In the genomic region with DNA sequence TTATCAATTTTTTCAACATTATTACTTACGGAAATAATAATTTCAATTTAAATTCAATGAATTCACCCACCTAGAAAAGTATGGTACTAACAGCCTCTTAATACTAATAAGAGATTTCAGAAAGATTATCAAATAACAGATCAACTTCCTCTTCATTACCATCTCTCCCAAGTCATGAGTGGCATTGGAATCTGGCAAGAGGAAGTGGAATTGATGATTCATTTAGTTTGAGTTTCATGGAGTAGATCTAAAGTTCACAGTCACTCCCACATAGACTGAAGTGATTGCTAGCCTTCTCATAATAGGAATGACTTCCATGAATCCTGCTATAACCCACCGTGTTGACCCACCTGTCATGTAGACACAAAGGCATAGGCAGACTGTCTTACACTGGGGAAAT, we compare ENCODE assay signal across 15 cellular contexts.
DNase-seq lines count a peak whose midpoint lies in the region; ATAC-seq, FAIRE-seq and TF ChIP-seq lines count a peak whose summit lies in the region.
"Had no signal": no experiment of that assay in that cellular context is flagged by ENCODE, and none has a peak within 500 bp of the region (broad histone marks: within the 10 kb centered on the region; RNA-seq: fewer than 3 reads in every experiment).

No MANE protein-coding gene starts in this region.

- H3K4me1 ChIP-seq in A549: peaks cover 15% of the 10 kb centered on the region
- H3K4me1 ChIP-seq in hepatocyte (ENCODE audit: insufficient read depth): no peaks in the 10 kb centered on the region
- peaks cover 0 to 31% (median 3%) of the 10 kb centered on the region in 4 donors for H3K4me1 ChIP-seq in tibial artery
- peaks cover 3 to 10% (median 4%) of the 10 kb centered on the region in 3 donors for H3K4me1 ChIP-seq in gastroesophageal sphincter
- H3K4me1 ChIP-seq: lower lobe of right lung, prostate gland, upper lobe of left lung had no signal

- intact Hi-C loops in tibial artery (cut with DNase I; ENCODE audit: low total_unique reads): no loop called here

- H3K4me1 Mint-ChIP-seq in activated naive CD8-positive, alpha-beta T cell treated with anti-CD3 and anti-CD28 coated beads, Interleukin-2, amount 50 U/mL, for 24 hours: peaks cover 26% of the 10 kb centered on the region
- H3K4me1 Mint-ChIP-seq: GM23338 had no signal

- FAIRE-seq in A549 (lab: Jason Lieb, UNC): peak; percentile 78

- no peaks in the 10 kb centered on the region for H3K79me2 ChIP-seq in hepatocyte

- WGBS in A549 (ENCODE audit: missing lambda C conversion rate): 60% methylated on average over 2 of the region's 2 CpGs
- WGBS in hepatocyte (ENCODE audit: low lambda C conversion rate, missing lambda C conversion rate): 92% methylated on average over 2 of the region's 2 CpGs
- WGBS in gastroesophageal sphincter (ENCODE audit: low coverage in 1 of 2), 2 donors: 92 to 95% methylated on average over 2 of the region's 2 CpGs

- POLR2A ChIA-PET in A549 (lab: Yijun Ruan, JAX): no interaction called here

- H3K4me3 Mint-ChIP-seq in activated naive CD8-positive, alpha-beta T cell treated with anti-CD3 and anti-CD28 coated beads, Interleukin-2, amount 50 U/mL, for 24 hours: no peak overlapping the region
- H3K4me3 Mint-ChIP-seq: GM23338 had no signal

- TF ChIP-seq POLR2A in A549 (IDR thresholded peaks at IDR 0.05; ENCODE audit: low read length) (no peak), gastroesophageal sphincter (IDR thresholded peaks at IDR 0.05) (no peak)

- no peak overlapping the region for H2AFZ ChIP-seq in hepatocyte
- H2AFZ ChIP-seq: GM23338 had no signal

- H3K9me2 ChIP-seq in hepatocyte (replicated peaks; ENCODE audit: insufficient read depth): no peaks in the 10 kb centered on the region

- H3K9me3 Mint-ChIP-seq in activated naive CD8-positive, alpha-beta T cell treated with anti-CD3 and anti-CD28 coated beads, Interleukin-2, amount 50 U/mL, for 24 hours: no peaks in the 10 kb centered on the region
- H3K9me3 Mint-ChIP-seq: GM23338 had no signal

- CTCF ChIA-PET in A549 (lab: Yijun Ruan, JAX): no interaction called here

- peaks cover 4% of the 10 kb centered on the region; the same call in 1 of the 3 replicates for H3K9me3 ChIP-seq in A549
- H3K9me3 ChIP-seq in hepatocyte (ENCODE audit: low read depth): no peaks in the 10 kb centered on the region
- no peaks in the 10 kb centered on the region for H3K9me3 ChIP-seq in tibial artery
- H3K9me3 ChIP-seq in gastroesophageal sphincter: no peaks in the 10 kb centered on the region
- H3K9me3 ChIP-seq: lower lobe of right lung, prostate gland, upper lobe of left lung had no signal

- H3K27me3 ChIP-seq in hepatocyte: no peaks in the 10 kb centered on the region
- no peaks in the 10 kb centered on the region for H3K27me3 ChIP-seq in tibial artery
- H3K27me3 ChIP-seq in gastroesophageal sphincter: no peaks in the 10 kb centered on the region
- H3K27me3 ChIP-seq: upper lobe of left lung had no signal

- peaks cover 2% of the 10 kb centered on the region for H3K36me3 Mint-ChIP-seq in activated naive CD8-positive, alpha-beta T cell treated with anti-CD3 and anti-CD28 coated beads, Interleukin-2, amount 50 U/mL, for 24 hours (ENCODE audit: low read depth)

- H3K27ac Mint-ChIP-seq in activated naive CD8-positive, alpha-beta T cell treated with anti-CD3 and anti-CD28 coated beads, Interleukin-2, amount 50 U/mL, for 24 hours: peak overlapping the region; percentile 57
- H3K27ac Mint-ChIP-seq: GM23338 had no signal

- H4K20me1 ChIP-seq in hepatocyte (ENCODE audit: insufficient read depth, poor library complexity, severe bottlenecking): no peaks in the 10 kb centered on the region

- H3K4me2 ChIP-seq in A549 (peak overlapping the region; percentile 44), hepatocyte (no peak overlapping the region)
- H3K4me2 ChIP-seq: GM23338 had no signal

- no peak for TF ChIP-seq RAD21 in A549 (conservative IDR thresholded peaks at IDR 0.05 in 1 of 2, IDR thresholded peaks at IDR 0.05 in 1 of 2)

- peak overlapping the region; percentile 24 to 69 for H3K27ac ChIP-seq in A549
- H3K27ac ChIP-seq in hepatocyte: no peak overlapping the region
- peak overlapping the region in 1 of 2 donors; percentile 3 for H3K27ac ChIP-seq in tibial artery
- H3K27ac ChIP-seq in gastroesophageal sphincter: no peak overlapping the region
- H3K27ac ChIP-seq: lower lobe of right lung, prostate gland, upper lobe of left lung had no signal

- TF ChIP-seq EP300 in A549 (IDR thresholded peaks at IDR 0.05) (no peak), gastroesophageal sphincter (IDR thresholded peaks at IDR 0.05) (no peak)

- H3K36me3 ChIP-seq in hepatocyte (replicated peaks; ENCODE audit: insufficient read depth, low read depth): no peaks in the 10 kb centered on the region
- H3K36me3 ChIP-seq in tibial artery: no peaks in the 10 kb centered on the region
- no peaks in the 10 kb centered on the region for H3K36me3 ChIP-seq in gastroesophageal sphincter
- H3K36me3 ChIP-seq: lower lobe of right lung, prostate gland, upper lobe of left lung had no signal

- no peak overlapping the region for H3K4me3 ChIP-seq in A549
- H3K4me3 ChIP-seq in hepatocyte: no peak overlapping the region
- no peak overlapping the region for H3K4me3 ChIP-seq in tibial artery
- H3K4me3 ChIP-seq in gastroesophageal sphincter: no peak overlapping the region
- H3K4me3 ChIP-seq: GM23338, lower lobe of right lung, prostate gland, upper lobe of left lung had no signal

- no peaks in the 10 kb centered on the region for H3K27me3 Mint-ChIP-seq in activated naive CD8-positive, alpha-beta T cell treated with anti-CD3 and anti-CD28 coated beads, Interleukin-2, amount 50 U/mL, for 24 hours

- TF ChIP-seq CTCF in A549 (IDR thresholded peaks at IDR 0.05) (no peak), hepatocyte (IDR thresholded peaks at IDR 0.05; ENCODE audit: poor library complexity) (no peak), tibial artery (IDR thresholded peaks at IDR 0.05) (no peak), gastroesophageal sphincter (IDR thresholded peaks at IDR 0.05) (no peak)

- ATAC-seq in A549 (peak; percentile 34 to 87; a peak in 4 of 6 replicates), GM19452 (IDR thresholded peaks at IDR 0.05; ENCODE audit: unreplicated experiment) (no peak), gastroesophageal sphincter (no peak), GM18868 (IDR thresholded peaks at IDR 0.05; ENCODE audit: unreplicated experiment) (no peak)
- ATAC-seq in activated naive CD8-positive, alpha-beta T cell treated with anti-CD3 and anti-CD28 coated beads, Interleukin-2, amount 50 U/mL, for 24 hours: no peak
- ATAC-seq: GM23338 had no signal

- DNase-seq in A549 (ENCODE audit: low read depth in 1 of 2, low spot score in 1 of 2) (peak; percentile 30 to 79), HT1080 (ENCODE audit: low read depth) (peak; percentile 78), hepatocyte (ENCODE audit: low spot score) (peak; percentile 6), tibial artery (no peak)
- no peak for DNase-seq in activated naive CD8-positive, alpha-beta T cell treated with anti-CD3 and anti-CD28 coated beads, Interleukin-2, amount 50 U/mL, for 24 hours
- DNase-seq: anterior cingulate cortex, GDM1, lower lobe of right lung, NCI-H526, upper lobe of left lung had no signal

TF ChIP-seq in A549, 52 proteins besides CTCF, POLR2A, EP300 and RAD21:
- TF ChIP-seq FOSL2 (IDR thresholded peaks at IDR 0.05) (no peak), FOSL2 (CRISPR knock-in tag; IDR thresholded peaks at IDR 0.05) (peak; percentile 62), HOXA7 (CRISPR knock-in tag; IDR thresholded peaks at IDR 0.05) (no peak)

Comparison
In these comparisons a context has a peak if more than half of its experiments do, and no peak if none do; other contexts are left out.
1. ATAC-seq: peak in A549 (2 of 2); none in activated naive CD8-positive, alpha-beta T cell treated with anti-CD3 and anti-CD28 coated beads, Interleukin-2, amount 50 U/mL, for 24 hours (single experiment), GM19452 (single experiment), gastroesophageal sphincter (single experiment) and GM18868 (single experiment).
2. DNase-seq: peak in A549 (2 of 2), HT1080 (single experiment) and hepatocyte (single experiment); none in activated naive CD8-positive, alpha-beta T cell treated with anti-CD3 and anti-CD28 coated beads, Interleukin-2, amount 50 U/mL, for 24 hours (single experiment) and tibial artery (0 of 2).
3. H3K27ac ChIP-seq: peak in A549 (2 of 2); none in hepatocyte (single experiment) and gastroesophageal sphincter (0 of 4).